15 cellular contexts compared by ENCODE assay signal in genomic region chr5:115430374-115430773, GRCh38.
DNase-seq lines count a peak whose midpoint lies in the region; ATAC-seq and TF ChIP-seq lines count a peak whose summit lies in the region.
"Had no signal": no experiment of that assay in that cellular context is flagged by ENCODE, and none has a peak within 500 bp of the region (broad histone marks: within the 10 kb centered on the region; RNA-seq: fewer than 3 reads in every experiment).

No MANE protein-coding gene starts in this region.

- no peaks in the 10 kb centered on the region for H3K9me3 Mint-ChIP-seq in memory B cell
- H3K9me3 Mint-ChIP-seq: CD4-positive, CD25-positive, alpha-beta regulatory T cell had no signal

- no peaks in the 10 kb centered on the region for H3K4me1 ChIP-seq in colonic mucosa

- H3K36me3 ChIP-seq in colonic mucosa = no peaks in the 10 kb centered on the region

- H3K4me1 Mint-ChIP-seq in memory B cell = peaks cover 4% of the 10 kb centered on the region
- H3K4me1 Mint-ChIP-seq: CD4-positive, CD25-positive, alpha-beta regulatory T cell had no signal

- ATAC-seq in memory B cell (ENCODE audit: low read depth) = no peak
- no peak for ATAC-seq in HG02678 (IDR thresholded peaks at IDR 0.05; ENCODE audit: unreplicated experiment)
- ATAC-seq: SK-N-SH treated with all-trans-retinoic acid at 6 μM for 48 hours had no signal

- H3K27me3 Mint-ChIP-seq in memory B cell = peaks cover 1% of the 10 kb centered on the region

- no peaks in the 10 kb centered on the region for H3K9me3 ChIP-seq in colonic mucosa

- no peak overlapping the region for H3K9ac ChIP-seq in colonic mucosa (ENCODE audit: low read depth in 2 of 2, low read length in 2 of 2)

- peak overlapping the region; percentile 25 for H3K27ac Mint-ChIP-seq in memory B cell
- H3K27ac Mint-ChIP-seq: CD4-positive, CD25-positive, alpha-beta regulatory T cell had no signal

- DNase-seq in DMS53 treated with DMSO at 0.1 percent for 48 hours (lab: John Stamatoyannopoulos, UW; ENCODE audit: unreplicated experiment) (peak; percentile 80), NCI-H748 (lab: John Stamatoyannopoulos, UW; ENCODE audit: unreplicated experiment) (peak; percentile 59), colonic mucosa (no peak), memory B cell (ENCODE audit: low spot score in 2 of 2) (no peak), COR-L47 (lab: John Stamatoyannopoulos, UW) (no peak)
- DNase-seq in stimulated activated CD4-positive, alpha-beta T cell treated with anti-CD3 and anti-CD28 coated beads, Interleukin-4, amount 100 ng/mL, for 24 hours = no peak
- DNase-seq: CD4-positive, CD25-positive, alpha-beta regulatory T cell; GF-D8; KBM-7; NCI-H1048; NCI-H1694; NCI-H2107; NCI-H2227 treated with DMSO at 0.1 percent for 48 hours had no signal

- H3K27ac ChIP-seq in colonic mucosa = peak overlapping the region; percentile 4

- H3K36me3 Mint-ChIP-seq in memory B cell = no peaks in the 10 kb centered on the region
- H3K36me3 Mint-ChIP-seq: CD4-positive, CD25-positive, alpha-beta regulatory T cell had no signal

- H3K4me3 Mint-ChIP-seq in memory B cell = no peak overlapping the region
- H3K4me3 Mint-ChIP-seq: CD4-positive, CD25-positive, alpha-beta regulatory T cell had no signal

- no peaks in the 10 kb centered on the region for H3K27me3 ChIP-seq in colonic mucosa

- intact Hi-C loops in colonic mucosa (cut with DNase I) = no loop called here

- no peak overlapping the region for H3K4me3 ChIP-seq in colonic mucosa

- no peak for TF ChIP-seq CTCF in colonic mucosa (IDR thresholded peaks at IDR 0.05)

Comparison
In these comparisons a context has a peak if more than half of its experiments do, and no peak if none do; other contexts are left out.
1. DNase-seq: peak in DMS53 treated with DMSO at 0.1 percent for 48 hours (single experiment) and NCI-H748 (single experiment); none in colonic mucosa (single experiment), memory B cell (0 of 2), COR-L47 (single experiment) and stimulated activated CD4-positive, alpha-beta T cell treated with anti-CD3 and anti-CD28 coated beads, Interleukin-4, amount 100 ng/mL, for 24 hours (single experiment).